In the genomic region with DNA sequence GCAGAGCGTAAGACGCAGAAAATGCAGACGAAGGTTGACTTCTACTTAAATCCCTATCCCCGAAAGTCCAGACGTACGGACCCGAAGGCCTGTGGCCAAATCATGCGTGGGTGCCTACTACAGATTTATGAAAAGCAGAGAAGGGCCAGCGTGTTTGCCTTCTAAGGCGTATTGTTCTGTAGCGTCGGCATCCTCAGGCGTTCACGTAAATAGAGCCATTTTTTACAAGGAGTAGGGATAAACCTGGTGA, we compare ENCODE assay signal across 8 cellular contexts. TPM values are rescaled to one million over a fixed set of nuclear protein-coding genes. Genes with fewer than 3 reads are reported as not detected.
DNase-seq lines count a peak whose midpoint lies in the region; ATAC-seq and TF ChIP-seq lines count a peak whose summit lies in the region.

No MANE protein-coding gene starts in this region.

- no peak overlapping the region for H3K9ac ChIP-seq in smooth muscle cell (ENCODE audit: low read depth)

- peak overlapping the region; percentile 10 to 28 for H3K27ac ChIP-seq in ascending aorta
- peak overlapping the region in 1 of 2 donors; percentile 79 for H3K27ac ChIP-seq in left lung
- H3K27ac ChIP-seq in smooth muscle cell (ENCODE audit: low read depth): no peak overlapping the region

- intact Hi-C loops in ascending aorta (cut with DNase I) (loop anchor here (5.0 kb wide), 1 partner anchor 67 kb away; no protein-coding TSS in a partner anchor), left lung (cut with DNase I) (no loop called here)

- peak overlapping the region; percentile 92 for H3K4me2 ChIP-seq in smooth muscle cell

- H3K27me3 ChIP-seq in ascending aorta (no peaks in the 10 kb centered on the region), left lung (peaks cover 6 to 46% of the 10 kb centered on the region in 2 donors), smooth muscle cell (ENCODE audit: low read depth) (peaks cover 72% of the 10 kb centered on the region)

- H2AFZ ChIP-seq in smooth muscle cell (ENCODE audit: low read depth): peak overlapping the region; percentile 90

- no peaks in the 10 kb centered on the region for H3K79me2 ChIP-seq in smooth muscle cell (ENCODE audit: low read depth)

- no peak for TF ChIP-seq CTCF in ascending aorta (IDR thresholded peaks at IDR 0.05)
- TF ChIP-seq CTCF in left lung (IDR thresholded peaks at IDR 0.05): no peak
- no peak for TF ChIP-seq CTCF in smooth muscle cell (IDR thresholded peaks at IDR 0.05; ENCODE audit: borderline replicate concordance, insufficient read depth, poor library complexity, severe bottlenecking)

- H3K36me3 ChIP-seq in ascending aorta (no peaks in the 10 kb centered on the region), left lung (no peaks in the 10 kb centered on the region), smooth muscle cell (ENCODE audit: low read depth) (no peaks in the 10 kb centered on the region)

- no peaks in the 10 kb centered on the region for H4K20me1 ChIP-seq in smooth muscle cell (ENCODE audit: low read depth)

- H3F3A ChIP-seq in smooth muscle cell (ENCODE audit: low read depth): no peaks in the 10 kb centered on the region

- H3K4me3 ChIP-seq in ascending aorta (peak overlapping the region; percentile 65 to 77), left lung (peak overlapping the region; percentile 38 to 55), smooth muscle cell (peak overlapping the region; percentile 56)

- H3K4me1 ChIP-seq in ascending aorta (peaks cover 0 to 4% of the 10 kb centered on the region in 2 donors), left lung (peaks cover 0 to 18% of the 10 kb centered on the region in 2 donors), smooth muscle cell (ENCODE audit: low read depth) (peaks cover 6% of the 10 kb centered on the region)

- no peaks in the 10 kb centered on the region for H3K9me3 ChIP-seq in ascending aorta
- no peaks in the 10 kb centered on the region for H3K9me3 ChIP-seq in left lung
- H3K9me3 ChIP-seq in smooth muscle cell (replicated peaks; ENCODE audit: low read depth): no peaks in the 10 kb centered on the region

- peak; percentile 7 for ATAC-seq in HG02610 (IDR thresholded peaks at IDR 0.05; ENCODE audit: unreplicated experiment)
- no peak for ATAC-seq in left lung
- no peak for ATAC-seq in GM18909 (IDR thresholded peaks at IDR 0.05; ENCODE audit: poor library complexity, unreplicated experiment)
- no peak for ATAC-seq in GM19463 (IDR thresholded peaks at IDR 0.05; ENCODE audit: unreplicated experiment)
- no peak for ATAC-seq in HG03045 (IDR thresholded peaks at IDR 0.05; ENCODE audit: unreplicated experiment)
- ATAC-seq in left lobe of liver: no peak

- 34% methylated on average over 14 of the region's 14 CpGs for WGBS in smooth muscle cell (ENCODE audit: low lambda C conversion rate)

- DNase-seq in ascending aorta (ENCODE audit: low spot score in 2 of 2): no peak
- DNase-seq in left lung: no peak
- no peak for DNase-seq in smooth muscle cell (lab: John Stamatoyannopoulos, UW; ENCODE audit: unreplicated experiment)
- no peak for DNase-seq in left lobe of liver (ENCODE audit: low spot score)

RNA-seq across cellular contexts. Expression of gene GIPC2, which starts 0.2 kb away (rescaled TPM):
- total RNA-seq in ascending aorta (0.64 TPM), left lung (1 to 10 TPM; 1.2 to 2.2 TPM), smooth muscle cell (0.13 TPM in 1 of 2 replicates, not detected in the other), left lobe of liver (9.0 TPM)
- polyA plus RNA-seq in smooth muscle cell: 0.05 TPM in 1 of 2 replicates, not detected in the other

RNA-seq across cellular contexts. Expression of gene DNAJB4, which starts 40.8 kb away (rescaled TPM):
- total RNA-seq in ascending aorta (20.1 TPM), left lung (10 to 100 TPM; 29.8 to 45.6 TPM), smooth muscle cell (48.9 and 92.8 TPM in 2 replicates), left lobe of liver (7.3 TPM)
- 31.5 and 43.4 TPM in 2 replicates for polyA plus RNA-seq in smooth muscle cell
